In genomic region chr6:144877118-144877517, GRCh38 we compare ENCODE assay signal across 30 cellular contexts.
"Had no signal": no experiment of that assay in that cellular context is flagged by ENCODE, and none has a peak within 500 bp of the region (broad histone marks: within the 10 kb centered on the region; RNA-seq: fewer than 3 reads in every experiment).

No MANE protein-coding gene starts in this region.

- H3K36me3 ChIP-seq: ascending aorta, cardiac muscle cell, colonic mucosa had no signal

- FAIRE-seq: bronchial epithelial cell, TTC549 had no signal

- H3K4me3 ChIP-seq: ascending aorta, cardiac muscle cell, colonic mucosa had no signal

- H3K27ac ChIP-seq: ascending aorta, cardiac muscle cell, colonic mucosa, VCaP had no signal

- H3K9me3 ChIP-seq: ascending aorta, colonic mucosa had no signal

- H3K27me3 ChIP-seq: ascending aorta, cardiac muscle cell, colonic mucosa had no signal

- H3K4me1 ChIP-seq: ascending aorta, colonic mucosa had no signal

- ATAC-seq: activated CD8-positive, alpha-beta T cell treated with anti-CD3 and anti-CD28 coated beads for 36 hours; activated naive CD8-positive, alpha-beta T cell treated with anti-CD3 and anti-CD28 coated beads, Interleukin-2, amount 50 U/mL, for 24 hours had no signal

- DNase-seq: activated B cell treated with CpG ODN at 0.5 μM for 24 hours; activated CD4-positive, alpha-beta memory T cell treated with anti-CD3 and anti-CD28 coated beads for 36 hours; activated CD4-positive, alpha-beta T cell treated with anti-CD3 and anti-CD28 coated beads for 4 hours; activated CD4-positive, alpha-beta T cell treated with anti-CD3 and anti-CD28 coated beads, Interleukin-2, amount 10 ng/mL, durations not matched to agents 24 days and 14 days; activated CD4-positive, alpha-beta T cell treated with anti-CD3 and anti-CD28 coated beads, Interleukin-2, amount 50 U/mL, for 1 hour; activated CD4-positive, alpha-beta T cell treated with anti-CD3 and anti-CD28 coated beads, Interleukin-2, amount 50 U/mL, for 4 hours; activated CD4-positive, CD25-positive, alpha-beta regulatory T cell treated with anti-CD3 and anti-CD28 coated beads, Interleukin-2, amount 50 U/mL, for 72 hours; activated CD8-positive, alpha-beta memory T cell treated with anti-CD3 and anti-CD28 coated beads, Interleukin-2, amount 50 U/mL, for 4 hours; activated CD8-positive, alpha-beta T cell treated with anti-CD3 and anti-CD28 coated beads for 36 hours; activated effector memory CD4-positive, alpha-beta T cell treated with Interleukin-2 at 50 U/mL for 16 hours; activated gamma-delta T cell; activated naive CD4-positive, alpha-beta T cell treated with anti-CD3 and anti-CD28 coated beads, Interleukin-2, amount 10 ng/mL, durations not matched to agents 7 days and 5 days; activated naive CD4-positive, alpha-beta T cell treated with Interleukin-2 at 50 U/mL for 16 hours; activated naive CD8-positive, alpha-beta T cell treated with anti-CD3 and anti-CD28 coated beads, Interleukin-2, amount 10 ng/mL, durations not matched to agents 7 days and 5 days; activated naive CD8-positive, alpha-beta T cell treated with anti-CD3 and anti-CD28 coated beads, Interleukin-2, amount 50 U/mL, for 24 hours; activated T-cell treated with anti-CD3 and anti-CD28 coated beads for 4 hours; activated T-cell treated with anti-CD3 and anti-CD28 coated beads, Interleukin-2, amount 50 U/mL, for 1 hour; activated T-cell treated with anti-CD3 and anti-CD28 coated beads, Interleukin-2, amount 50 U/mL, for 48 hours; amygdala; anterior cingulate cortex; caudate nucleus; cerebellar nuclear complex; colonic mucosa; T-helper 2 cell; T-helper 9 cell had no signal
